ENCODE assay signal across 8 cellular contexts in genomic region chr21:33541756-33542639, GRCh38. TPM values are rescaled to one million over a fixed set of nuclear protein-coding genes. Genes with fewer than 3 reads are reported as not detected.
A peak's percentile ranks its signal among the peaks of the same experiment; 100 is the strongest.
DNase-seq lines count a peak whose midpoint lies in the region; ATAC-seq and TF ChIP-seq lines count a peak whose summit lies in the region.

Gene GART (minus strand): TSS chr21:33542117. CDS start chr21:33539315, 2,802 bp downstream.

- H3K4me1 ChIP-seq in HUES64 (ENCODE audit: insufficient read depth, low read length) (peaks cover 23% of the 10 kb centered on the region), PC-9 (replicated peaks; ENCODE audit: insufficient read depth) (peaks cover 31% of the 10 kb centered on the region), esophagus (ENCODE audit: control insufficient read depth in 2 of 2, insufficient read depth in 2 of 2, low read length in 1 of 2) (no peaks in the 10 kb centered on the region), muscle layer of duodenum (ENCODE audit: control insufficient read depth in 1 of 2, insufficient read depth in 2 of 2, low read length in 2 of 2) (peaks cover 7 to 27% of the 10 kb centered on the region in 2 donors)

- CTCF ChIA-PET in PC-9 (lab: Charles Lee): no interaction called here

- H3K9me3 ChIP-seq in HUES64 (ENCODE audit: insufficient read depth, low read depth, low read length) (no peaks in the 10 kb centered on the region), PC-9 (ENCODE audit: insufficient read depth, low read depth) (no peaks in the 10 kb centered on the region), esophagus (ENCODE audit: control insufficient read depth in 2 of 2, insufficient read depth in 1 of 2, low read depth in 1 of 2, low read length in 1 of 2) (no peaks in the 10 kb centered on the region), muscle layer of duodenum (ENCODE audit: control insufficient read depth in 1 of 2, low read length in 2 of 2) (no peaks in the 10 kb centered on the region)

- H3K79me2 ChIP-seq in PC-9 (ENCODE audit: low read depth): peaks cover 87% of the 10 kb centered on the region

- no peaks in the 10 kb centered on the region for H3K9me2 ChIP-seq in PC-9 (ENCODE audit: insufficient read depth)

- H3F3A ChIP-seq in PC-9 (ENCODE audit: insufficient read depth, low read depth): peaks cover 23% of the 10 kb centered on the region

- intact Hi-C loops in PC-9 (cut with micrococcal nuclease; ENCODE audit: unreplicated experiment): loop anchor here (2.0 to 5.0 kb wide), 3 partner anchors 47 to 161 kb away; partner anchors contain the start of genes DNAJC28 and DONSON

- POLR2A ChIA-PET in PC-9 (lab: Charles Lee; ENCODE audit: unreplicated experiment): interaction anchor here (0.6 kb wide), 2 partner anchors 62 to 1335 kb away, joined by 3 to 13 read pairs; partner anchors contain the start of gene TMEM50B

- H3K4me3 ChIP-seq in HUES64 (ENCODE audit: low read length) (peak within 1 kb of the TSS; percentile 96), PC-9 (peak within 1 kb of the TSS; percentile 92), esophagus (ENCODE audit: low read depth in 1 of 2, low read length in 2 of 2) (peak within 1 kb of the TSS; percentile 74 to 93), muscle layer of duodenum (ENCODE audit: low read depth in 1 of 2, low read length in 2 of 2) (peak within 1 kb of the TSS; percentile 80 to 97)

- no peak for TF ChIP-seq CTCF in PC-9 (conservative IDR thresholded peaks at IDR 0.05)

- H2AFZ ChIP-seq in PC-9: peak within 1 kb of the TSS; percentile 79

- H3K36me3 ChIP-seq in HUES64 (ENCODE audit: insufficient read depth, low read length) (peaks cover 47% of the 10 kb centered on the region), PC-9 (ENCODE audit: low read depth) (peaks cover 16% of the 10 kb centered on the region), esophagus (ENCODE audit: control insufficient read depth in 2 of 2, insufficient read depth in 2 of 2, low read length in 1 of 2) (peaks cover 0 to under 1% of the 10 kb centered on the region in 2 donors), muscle layer of duodenum (ENCODE audit: control insufficient read depth in 1 of 2, insufficient read depth in 2 of 2, low read length in 2 of 2) (peaks cover 8 to 28% of the 10 kb centered on the region in 2 donors)

- peak within 1 kb of the TSS; percentile 98 for H3K9ac ChIP-seq in HUES64 (ENCODE audit: low read depth, low read length)

- H4K20me1 ChIP-seq in PC-9 (ENCODE audit: insufficient read depth): peaks cover 40% of the 10 kb centered on the region

- no peaks in the 10 kb centered on the region for H3K27me3 ChIP-seq in HUES64 (ENCODE audit: insufficient read depth, low read length)
- H3K27me3 ChIP-seq in PC-9 (ENCODE audit: insufficient read depth, low read depth): no peaks in the 10 kb centered on the region
- no peaks in the 10 kb centered on the region for H3K27me3 ChIP-seq in esophagus (ENCODE audit: control insufficient read depth in 1 of 2, insufficient read depth in 2 of 2, low read length in 2 of 2)
- no peaks in the 10 kb centered on the region for H3K27me3 ChIP-seq in muscle layer of duodenum (ENCODE audit: low read depth, low read length)

- under 1% methylated on average over 55 of the region's 56 CpGs for WGBS in HUES64
- 0 to 1% methylated on average over 56 of the region's 56 CpGs for WGBS in esophagus, 2 donors

- DNase-seq in DMS114 treated with DMSO at 0.1 percent for 48 hours (lab: John Stamatoyannopoulos, UW; ENCODE audit: unreplicated experiment) (peak; percentile 58), PC-9 (peak; percentile 62 to 76)
- peak; percentile 81 for DNase-seq in activated T-cell treated with anti-CD3 and anti-CD28 coated beads, Interleukin-2, amount 50 U/mL, for 1 hour
- DNase-seq in stimulated activated CD8-positive, alpha-beta memory T cell treated with anti-CD3 and anti-CD28 coated beads, Interleukin-7, amount 100 ng/mL, for 4 hours (ENCODE audit: low read depth in 2 of 2): peak; percentile 62 to 79

- TSS peak; percentile 53 for BruUV-seq in PC-9 (replicated peaks; lab: Mats Ljungman, UMichigan)

- peak; percentile 52 for ATAC-seq in GM21515 (IDR thresholded peaks at IDR 0.05; ENCODE audit: unreplicated experiment)

- H3K4me2 ChIP-seq in PC-9: peak within 1 kb of the TSS; percentile 94

- peak within 1 kb of the TSS; percentile 99 for H3K27ac ChIP-seq in HUES64 (ENCODE audit: low read depth, low read length)
- H3K27ac ChIP-seq in PC-9: peak within 1 kb of the TSS; percentile 98
- peak within 1 kb of the TSS; percentile 100 for H3K27ac ChIP-seq in esophagus (ENCODE audit: low read depth in 2 of 2, low read length in 1 of 2)
- H3K27ac ChIP-seq in muscle layer of duodenum (ENCODE audit: low read length): peak within 1 kb of the TSS; percentile 100

RNA-seq across cellular contexts. Expression of gene GART, which starts in this region (rescaled TPM):
- polyA plus RNA-seq in HUES64 (2013, experiment 1 of 2): 99.7 TPM
- polyA plus RNA-seq in HUES64 (2013, experiment 2 of 2): 97.7 TPM
- 105 and 121 TPM in 2 replicates for total RNA-seq in PC-9 (2021)
- 10 to 100 TPM; 10.6 to 27.1 TPM for polyA plus RNA-seq in esophagus

Comparison
In these comparisons a context has a peak if more than half of its experiments do, and no peak if none do; other contexts are left out.
1. Peak in every context shown above with its lines: DNase-seq, ATAC-seq, H3K4me3 ChIP-seq and H3K27ac ChIP-seq.